In the genomic region with DNA sequence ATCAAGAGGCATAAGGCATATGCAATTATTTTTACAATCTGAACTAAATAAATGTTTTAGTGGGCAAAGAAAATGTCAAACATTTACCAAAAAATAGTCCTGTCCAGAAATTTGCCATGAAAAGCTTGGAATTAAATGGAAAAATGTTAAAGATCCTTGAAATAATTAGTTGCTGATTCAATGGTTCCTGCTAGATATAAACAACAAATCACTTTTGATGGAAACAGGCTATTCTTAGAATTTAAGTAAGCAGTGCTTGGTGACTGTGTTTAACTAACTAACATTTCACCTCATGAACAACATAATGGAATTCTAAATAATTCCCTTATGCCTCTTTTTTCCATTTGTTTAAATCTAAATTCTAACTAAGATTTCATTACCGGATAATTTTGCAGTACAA, we compare ENCODE assay signal across 14 cellular contexts. TPM values are rescaled to one million over a fixed set of nuclear protein-coding genes. Genes with fewer than 3 reads are reported as not detected.
DNase-seq lines count a peak whose midpoint lies in the region; ATAC-seq and TF ChIP-seq lines count a peak whose summit lies in the region.
"Had no signal": no experiment of that assay in that cellular context is flagged by ENCODE, and none has a peak within 500 bp of the region (broad histone marks: within the 10 kb centered on the region; RNA-seq: fewer than 3 reads in every experiment).

No MANE protein-coding gene starts in this region.

- no peak for ATAC-seq in GM21723 (IDR thresholded peaks at IDR 0.05; ENCODE audit: unreplicated experiment)

- H3K27me3 ChIP-seq in KMS-11 (ENCODE audit: insufficient read depth, low read depth), result no peaks in the 10 kb centered on the region

- no peak overlapping the region for H2AFZ ChIP-seq in KMS-11 (ENCODE audit: low read depth)

- H3K4me1 ChIP-seq in KMS-11 (ENCODE audit: low read depth, poor library complexity, severe bottlenecking), result peaks cover 24% of the 10 kb centered on the region

- peaks cover 3% of the 10 kb centered on the region for H3K27me3 Mint-ChIP-seq in neural crest cell (ENCODE audit: low read depth)

- TF ChIP-seq CTCF in AG04449 (IDR thresholded peaks at IDR 0.05; ENCODE audit: insufficient read depth, low read length, missing control alignments) (no peak), KMS-11 (conservative IDR thresholded peaks at IDR 0.05; ENCODE audit: low read depth, low read length) (no peak), epithelial cell of proximal tubule (conservative IDR thresholded peaks at IDR 0.05; ENCODE audit: low read depth, low read length) (no peak), neural crest cell (conservative IDR thresholded peaks at IDR 0.05) (no peak)

- no peak for DNase-seq in AG04449 (ENCODE audit: low read depth, low spot score)
- DNase-seq in epithelial cell of proximal tubule (ENCODE audit: low read depth), result no peak
- no peak for DNase-seq in neural crest cell (ENCODE audit: low read depth, low spot score)
- no peak for DNase-seq in NCI-H345 treated with DMSO at 0.1 percent for 48 hours (lab: John Stamatoyannopoulos, UW; ENCODE audit: unreplicated experiment)
- DNase-seq in SW 1271 (lab: John Stamatoyannopoulos, UW), result no peak
- DNase-seq in COLO668 (lab: John Stamatoyannopoulos, UW; ENCODE audit: unreplicated experiment), result no peak
- DNase-seq: amygdala, DND-41, H7, head of caudate nucleus, MM.1S had no signal

- POLR2A ChIA-PET in AG04449 (lab: Yijun Ruan, JAX), result interaction anchor here (1.7 kb wide), 1 partner anchor 118 kb away, joined by 6 read pairs; no protein-coding TSS in a partner anchor

- H3K9me3 Mint-ChIP-seq in neural crest cell, result no peaks in the 10 kb centered on the region

- no peak overlapping the region for H3K27ac Mint-ChIP-seq in neural crest cell (ENCODE audit: unreplicated experiment)

- no peaks in the 10 kb centered on the region for H4K20me1 ChIP-seq in KMS-11 (ENCODE audit: insufficient read depth)

- H3K4me2 ChIP-seq in KMS-11, result peak overlapping the region; percentile 55; the same call in 1 of the 2 replicates

- peaks cover 52% of the 10 kb centered on the region for H3K4me1 Mint-ChIP-seq in neural crest cell

- H3K4me3 ChIP-seq in AG04449 (ENCODE audit: low read depth, low read length) (peak overlapping the region; percentile 95), KMS-11 (IDR thresholded peaks at IDR 0.05; ENCODE audit: insufficient read depth, low read depth, low read length) (no peak overlapping the region), epithelial cell of proximal tubule (ENCODE audit: low read depth, low read length) (peak overlapping the region; percentile 0)

- H3K79me2 ChIP-seq in KMS-11 (ENCODE audit: insufficient read depth, low read depth), result peaks cover 23% of the 10 kb centered on the region; the same call in 1 of the 2 replicates

- CTCF ChIA-PET in AG04449 (lab: Yijun Ruan, JAX), result interaction anchor here (2.3 kb wide), 1 partner anchor 10 kb away, joined by 6 read pairs; no protein-coding TSS in a partner anchor

- H3K27ac ChIP-seq in KMS-11, result no peak overlapping the region
- H3K27ac ChIP-seq: HL-60 had no signal

- no peak overlapping the region for H3K9ac ChIP-seq in KMS-11

- peak overlapping the region; percentile 83 for H3K4me3 Mint-ChIP-seq in neural crest cell

- no peaks in the 10 kb centered on the region for H3K36me3 ChIP-seq in KMS-11 (ENCODE audit: insufficient read depth)

- peaks cover 8% of the 10 kb centered on the region for H3K36me3 Mint-ChIP-seq in neural crest cell (ENCODE audit: low read depth)

RNA-seq across cellular contexts. Expression of a gene that starts 3.9 kb away (rescaled TPM):
- total RNA-seq in epithelial cell of proximal tubule (51.8 and 59.1 TPM in 2 replicates), neural crest cell (49.7 and 54.3 TPM in 2 replicates)
